In the genomic region with DNA sequence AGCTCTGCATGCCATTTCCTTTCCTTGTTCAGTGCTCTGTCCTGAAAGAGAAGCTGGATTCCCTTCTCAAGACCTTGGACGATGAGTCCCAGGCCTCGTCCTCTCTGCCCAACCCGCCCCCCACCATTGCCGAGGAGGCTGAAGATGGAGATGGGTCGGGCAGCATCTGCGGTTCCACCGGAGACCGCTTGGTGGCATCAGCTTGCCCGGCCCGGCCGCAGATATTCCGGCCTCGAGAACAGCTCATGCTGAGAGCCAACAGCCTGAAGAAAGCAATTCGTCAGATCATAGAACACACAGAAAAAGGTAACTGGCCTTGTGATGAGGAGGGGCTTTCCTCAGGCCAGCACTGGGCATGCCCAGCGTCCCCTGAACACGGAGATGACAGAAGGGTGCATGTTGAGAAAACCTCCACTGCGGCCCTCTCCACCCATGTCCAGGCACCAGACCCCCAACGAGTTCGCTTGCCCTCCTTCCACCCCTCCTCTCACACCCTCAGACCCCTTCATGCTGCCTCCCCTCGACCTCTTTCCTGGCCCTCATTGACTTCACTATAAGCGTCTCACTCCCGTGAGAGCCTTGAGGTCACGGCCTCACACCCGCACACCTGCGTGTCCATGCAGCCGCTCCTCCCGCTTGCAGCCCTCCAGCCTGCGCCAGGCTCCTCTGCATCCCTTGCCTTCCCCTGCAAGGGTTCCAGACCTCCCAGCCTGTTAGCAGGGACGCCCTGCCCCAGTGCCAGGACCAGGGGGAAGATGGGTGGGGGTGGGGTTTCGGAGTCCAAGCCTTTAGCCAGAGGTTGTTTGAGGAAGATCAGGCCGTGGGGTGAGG, we compare ENCODE assay signal across 8 cellular contexts.
DNase-seq lines count a peak whose midpoint lies in the region; ATAC-seq and TF ChIP-seq lines count a peak whose summit lies in the region.

No MANE protein-coding gene starts in this region.

- H3K4me1 Mint-ChIP-seq in T-helper 2 cell treated with Interferon-gamma antibody and Interleukin-4, amounts not matched to agents 5 μg/mL and 100 μg/mL, for 36 hours (ENCODE audit: low read depth), result peaks cover 2% of the 10 kb centered on the region
- no peaks in the 10 kb centered on the region for H3K4me1 Mint-ChIP-seq in activated CD4-positive, alpha-beta T cell treated with anti-CD3 and anti-CD28 coated beads for 36 hours

- H3K9me3 Mint-ChIP-seq in T-helper 2 cell treated with Interferon-gamma antibody and Interleukin-4, amounts not matched to agents 5 μg/mL and 100 μg/mL, for 36 hours, result no peaks in the 10 kb centered on the region
- no peaks in the 10 kb centered on the region for H3K9me3 Mint-ChIP-seq in activated CD4-positive, alpha-beta T cell treated with anti-CD3 and anti-CD28 coated beads for 36 hours (ENCODE audit: low read depth)

- H3K27ac Mint-ChIP-seq in T-helper 2 cell treated with Interferon-gamma antibody and Interleukin-4, amounts not matched to agents 5 μg/mL and 100 μg/mL, for 36 hours, result no peak overlapping the region
- H3K27ac Mint-ChIP-seq in activated CD4-positive, alpha-beta T cell treated with anti-CD3 and anti-CD28 coated beads for 36 hours, result no peak overlapping the region

- peaks cover 38% of the 10 kb centered on the region for H3K36me3 Mint-ChIP-seq in T-helper 2 cell treated with Interferon-gamma antibody and Interleukin-4, amounts not matched to agents 5 μg/mL and 100 μg/mL, for 36 hours (ENCODE audit: low read depth)
- peaks cover 30% of the 10 kb centered on the region for H3K36me3 Mint-ChIP-seq in activated CD4-positive, alpha-beta T cell treated with anti-CD3 and anti-CD28 coated beads for 36 hours (ENCODE audit: low read depth)

- POLR2A ChIA-PET in activated CD4-positive, alpha-beta T cell treated with anti-CD3 and anti-CD28 coated beads for 36 hours (lab: Charles Lee), result no interaction called here

- peak; percentile 25 for TF ChIP-seq CTCF in colonic mucosa (IDR thresholded peaks at IDR 0.05)

- CTCF ChIA-PET in activated CD4-positive, alpha-beta T cell treated with anti-CD3 and anti-CD28 coated beads for 36 hours (lab: Charles Lee), result no interaction called here

- no peaks in the 10 kb centered on the region for H3K9me3 ChIP-seq in colonic mucosa

- DNase-seq in 8988T (peak; percentile 89), HPDE6-E6E7 (ENCODE audit: extremely low spot score) (peak; percentile 67), colonic mucosa (no peak), left lobe of liver (ENCODE audit: low spot score) (no peak)
- DNase-seq in T-helper 2 cell treated with Interferon-gamma antibody and Interleukin-4, amounts not matched to agents 5 μg/mL and 100 μg/mL, for 36 hours (ENCODE audit: low spot score), result no peak
- no peak for DNase-seq in activated CD4-positive, alpha-beta T cell treated with anti-CD3 and anti-CD28 coated beads for 36 hours

- H3K4me3 Mint-ChIP-seq in T-helper 2 cell treated with Interferon-gamma antibody and Interleukin-4, amounts not matched to agents 5 μg/mL and 100 μg/mL, for 36 hours, result no peak overlapping the region
- no peak overlapping the region for H3K4me3 Mint-ChIP-seq in activated CD4-positive, alpha-beta T cell treated with anti-CD3 and anti-CD28 coated beads for 36 hours

- no peaks in the 10 kb centered on the region for H3K4me1 ChIP-seq in colonic mucosa

- ATAC-seq in left lobe of liver (peak; percentile 47), GM18511 (IDR thresholded peaks at IDR 0.05; ENCODE audit: unreplicated experiment) (no peak), HG02973 (IDR thresholded peaks at IDR 0.05; ENCODE audit: unreplicated experiment) (no peak)
- ATAC-seq in activated CD4-positive, alpha-beta T cell treated with anti-CD3 and anti-CD28 coated beads for 36 hours, result no peak

- H3K27ac ChIP-seq in colonic mucosa, result no peak overlapping the region

- peaks cover 19% of the 10 kb centered on the region for H3K36me3 ChIP-seq in colonic mucosa

- intact Hi-C loops in colonic mucosa (cut with DNase I), result loop anchor here (5.0 to 10.0 kb wide), 2 partner anchors 92 to 164 kb away; no protein-coding TSS in a partner anchor
- intact Hi-C loops in activated CD4-positive, alpha-beta T cell treated with anti-CD3 and anti-CD28 coated beads for 36 hours (cut with DNase I, micrococcal nuclease), result loop anchor here (10.0 kb wide), 2 partner anchors 64 to 594 kb away; no protein-coding TSS in a partner anchor

- no peak overlapping the region for H3K9ac ChIP-seq in colonic mucosa (ENCODE audit: low read depth in 2 of 2, low read length in 2 of 2)

- H3K27me3 Mint-ChIP-seq in T-helper 2 cell treated with Interferon-gamma antibody and Interleukin-4, amounts not matched to agents 5 μg/mL and 100 μg/mL, for 36 hours (ENCODE audit: low read depth), result no peaks in the 10 kb centered on the region
- no peaks in the 10 kb centered on the region for H3K27me3 Mint-ChIP-seq in activated CD4-positive, alpha-beta T cell treated with anti-CD3 and anti-CD28 coated beads for 36 hours

- no peak overlapping the region for H3K4me3 ChIP-seq in colonic mucosa

- no peaks in the 10 kb centered on the region for H3K27me3 ChIP-seq in colonic mucosa

Comparison
In these comparisons a context has a peak if more than half of its experiments do, and no peak if none do; other contexts are left out.
1. DNase-seq: peak in 8988T (single experiment) and HPDE6-E6E7 (single experiment); none in colonic mucosa (single experiment), left lobe of liver (single experiment), T-helper 2 cell treated with Interferon-gamma antibody and Interleukin-4, amounts not matched to agents 5 μg/mL and 100 μg/mL, for 36 hours (single experiment) and activated CD4-positive, alpha-beta T cell treated with anti-CD3 and anti-CD28 coated beads for 36 hours (single experiment).